ENCODE assay signal across 11 cellular contexts in genomic region chr10:78231930-78232329, GRCh38.
A peak's percentile ranks its signal among the peaks of the same experiment; 100 is the strongest.
DNase-seq lines count a peak whose midpoint lies in the region; ATAC-seq and TF ChIP-seq lines count a peak whose summit lies in the region.
"Had no signal": no experiment of that assay in that cellular context is flagged by ENCODE, and none has a peak within 500 bp of the region (broad histone marks: within the 10 kb centered on the region; RNA-seq: fewer than 3 reads in every experiment).

No MANE protein-coding gene starts in this region.

- H3K9ac ChIP-seq in PC-3 (ENCODE audit: low read length) (no peak overlapping the region), fibroblast of lung (ENCODE audit: insufficient read depth, low read length) (no peak overlapping the region)

- POLR2A ChIA-PET in PC-3 (lab: Charles Lee; ENCODE audit: unreplicated experiment): interaction anchor here (0.6 kb wide), 1 partner anchor 37 kb away, joined by 3 read pairs; no protein-coding TSS in a partner anchor

- H3K4me1 ChIP-seq in PC-3 (ENCODE audit: insufficient read depth, low read length) (no peaks in the 10 kb centered on the region), fibroblast of lung (ENCODE audit: control insufficient read depth, extremely low read depth, insufficient read depth, low read length) (no peaks in the 10 kb centered on the region), suprapubic skin (no peaks in the 10 kb centered on the region)

- BruUV-seq in PC-3 (replicated peaks; lab: Mats Ljungman, UMichigan): no TSS peak

- H3K4me3 ChIP-seq in PC-3 (ENCODE audit: low read length) (no peak overlapping the region), fibroblast of lung (replicated peaks in 1 of 4; ENCODE audit: control extremely low read depth in 1 of 4, insufficient read depth in 1 of 4, low read depth in 3 of 4, low read length in 4 of 4) (no peak overlapping the region), suprapubic skin (no peak overlapping the region)

- intact Hi-C loops in PC-3 (cut with micrococcal nuclease): loop anchor here (1.0 to 5.0 kb wide), 4 partner anchors 70 to 965 kb away; no protein-coding TSS in a partner anchor
- intact Hi-C loops in activated CD4-positive, alpha-beta T cell treated with anti-CD3 and anti-CD28 coated beads, Interleukin-2, amount 10 ng/mL, durations not matched to agents 24 days and 14 days (cut with micrococcal nuclease): no loop called here

- no peaks in the 10 kb centered on the region for H4K20me1 ChIP-seq in PC-3 (ENCODE audit: low read length)
- no peaks in the 10 kb centered on the region for H4K20me1 ChIP-seq in fibroblast of lung (ENCODE audit: control insufficient read depth, extremely low read depth, insufficient read depth, low read length)

- peaks cover 67% of the 10 kb centered on the region for H3K27me3 Mint-ChIP-seq in osteocyte (ENCODE audit: unreplicated experiment)
- peaks cover 9% of the 10 kb centered on the region for H3K27me3 Mint-ChIP-seq in activated CD4-positive, alpha-beta T cell treated with anti-CD3 and anti-CD28 coated beads, Interleukin-2, amount 10 ng/mL, durations not matched to agents 24 days and 14 days

- H3K36me3 ChIP-seq in PC-3 (ENCODE audit: low read depth, low read length) (no peaks in the 10 kb centered on the region), fibroblast of lung (ENCODE audit: control insufficient read depth, insufficient read depth, low read length) (no peaks in the 10 kb centered on the region), suprapubic skin (no peaks in the 10 kb centered on the region)

- no peak for TF ChIP-seq POLR2A in suprapubic skin (IDR thresholded peaks at IDR 0.05)

- no peak for TF ChIP-seq EP300 in suprapubic skin (IDR thresholded peaks at IDR 0.05)

- 48% methylated on average over 3 of the region's 3 CpGs for WGBS in suprapubic skin

- H2AFZ ChIP-seq in PC-3 (ENCODE audit: low read length) (no peak overlapping the region), fibroblast of lung (ENCODE audit: low read length) (no peak overlapping the region)

- H3K9me2 ChIP-seq in PC-3 (replicated peaks; ENCODE audit: low read length): 0 out of 2 replicates have a peak, but pooled peaks cover under 1% of the 10 kb centered on the region

- peak; percentile 96 for TF ChIP-seq CTCF in PC-3 (conservative IDR thresholded peaks at IDR 0.05; ENCODE audit: low read depth, low read length)
- TF ChIP-seq CTCF in fibroblast of lung (conservative IDR thresholded peaks at IDR 0.05 in 1 of 2, IDR thresholded peaks at IDR 0.05 in 1 of 2; ENCODE audit: low read depth in 1 of 2, low read length in 2 of 2): peak; percentile 33 to 35
- peak; percentile 46 for TF ChIP-seq CTCF in osteocyte (IDR thresholded peaks at IDR 0.05)
- TF ChIP-seq CTCF in suprapubic skin (IDR thresholded peaks at IDR 0.05): no peak

- CTCF ChIA-PET in PC-3 (lab: Charles Lee): interaction anchor here (0.6 to 2.1 kb wide), 5 partner anchors 24 to 963 kb away, joined by 4 to 9 read pairs (median 6); no protein-coding TSS in a partner anchor

- H3K4me1 Mint-ChIP-seq in osteocyte (ENCODE audit: unreplicated experiment): no peaks in the 10 kb centered on the region
- no peaks in the 10 kb centered on the region for H3K4me1 Mint-ChIP-seq in activated CD4-positive, alpha-beta T cell treated with anti-CD3 and anti-CD28 coated beads, Interleukin-2, amount 10 ng/mL, durations not matched to agents 24 days and 14 days
- H3K4me1 Mint-ChIP-seq: central memory CD8-positive, alpha-beta T cell had no signal

- H3K27ac ChIP-seq in PC-3 (ENCODE audit: low read length): no peak overlapping the region
- no peak overlapping the region for H3K27ac ChIP-seq in fibroblast of lung (ENCODE audit: insufficient read depth, low read length)
- H3K27ac ChIP-seq in suprapubic skin: no peak overlapping the region

- DNase-seq in G401 (ENCODE audit: low spot score) (peak; percentile 50), PC-3 (peak; percentile 79), fibroblast of lung (ENCODE audit: low read depth in 2 of 2) (peak in 1 of 2 donors; percentile 38), osteocyte (ENCODE audit: extremely low spot score, unreplicated experiment) (no peak), suprapubic skin (ENCODE audit: low spot score in 2 of 2) (no peak), mesenteric fat pad (ENCODE audit: low spot score) (no peak)
- no peak for DNase-seq in activated CD4-positive, alpha-beta T cell treated with anti-CD3 and anti-CD28 coated beads for 4 hours
- no peak for DNase-seq in activated CD4-positive, alpha-beta T cell treated with anti-CD3 and anti-CD28 coated beads, Interleukin-2, amount 10 ng/mL, durations not matched to agents 24 days and 14 days
- DNase-seq: activated CD8-positive, alpha-beta memory T cell treated with anti-CD3 and anti-CD28 coated beads, Interleukin-2, amount 50 U/mL, for 48 hours; DMS79 had no signal

- H3K9me3 ChIP-seq in PC-3 (ENCODE audit: low read length): no peaks in the 10 kb centered on the region
- no peaks in the 10 kb centered on the region for H3K9me3 ChIP-seq in fibroblast of lung (ENCODE audit: control insufficient read depth, insufficient read depth, low read depth, low read length)
- H3K9me3 ChIP-seq in suprapubic skin: no peaks in the 10 kb centered on the region

- no peak overlapping the region for H3K4me2 ChIP-seq in PC-3 (ENCODE audit: low read length)
- H3K4me2 ChIP-seq in fibroblast of lung (ENCODE audit: extremely low read depth, insufficient read depth, low read length): no peak overlapping the region

- no peaks in the 10 kb centered on the region for H3F3A ChIP-seq in PC-3 (ENCODE audit: low read length, unreplicated experiment)

- no peak overlapping the region for H3K4me3 Mint-ChIP-seq in osteocyte (ENCODE audit: unreplicated experiment)
- no peak overlapping the region for H3K4me3 Mint-ChIP-seq in activated CD4-positive, alpha-beta T cell treated with anti-CD3 and anti-CD28 coated beads, Interleukin-2, amount 10 ng/mL, durations not matched to agents 24 days and 14 days
- H3K4me3 Mint-ChIP-seq: central memory CD8-positive, alpha-beta T cell had no signal

- peak; percentile 71 for ATAC-seq in PC-3

- no peak overlapping the region for H3K27ac Mint-ChIP-seq in osteocyte (ENCODE audit: unreplicated experiment)
- H3K27ac Mint-ChIP-seq in activated CD4-positive, alpha-beta T cell treated with anti-CD3 and anti-CD28 coated beads, Interleukin-2, amount 10 ng/mL, durations not matched to agents 24 days and 14 days: no peak overlapping the region

- H3K9me3 Mint-ChIP-seq in osteocyte (ENCODE audit: unreplicated experiment): peaks cover 3% of the 10 kb centered on the region
- H3K9me3 Mint-ChIP-seq in activated CD4-positive, alpha-beta T cell treated with anti-CD3 and anti-CD28 coated beads, Interleukin-2, amount 10 ng/mL, durations not matched to agents 24 days and 14 days: no peaks in the 10 kb centered on the region
- H3K9me3 Mint-ChIP-seq: central memory CD8-positive, alpha-beta T cell had no signal

- H3K27me3 ChIP-seq in PC-3 (ENCODE audit: low read length) (peaks cover 71% of the 10 kb centered on the region), fibroblast of lung (ENCODE audit: control insufficient read depth, insufficient read depth, low read length) (no peaks in the 10 kb centered on the region), suprapubic skin (no peaks in the 10 kb centered on the region)

- in situ Hi-C loops in G401 (cut with HindIII; ENCODE audit: low sequenced_read_pairs): no loop called here

- H3K36me3 Mint-ChIP-seq in osteocyte (ENCODE audit: unreplicated experiment): no peaks in the 10 kb centered on the region
- H3K36me3 Mint-ChIP-seq in activated CD4-positive, alpha-beta T cell treated with anti-CD3 and anti-CD28 coated beads, Interleukin-2, amount 10 ng/mL, durations not matched to agents 24 days and 14 days (ENCODE audit: low read depth): no peaks in the 10 kb centered on the region

- no peaks in the 10 kb centered on the region for H3K79me2 ChIP-seq in PC-3 (ENCODE audit: low read length)
- H3K79me2 ChIP-seq in fibroblast of lung (ENCODE audit: control insufficient read depth, insufficient read depth, low read length): no peaks in the 10 kb centered on the region

Comparison
In these comparisons a context has a peak if more than half of its experiments do, and no peak if none do; other contexts are left out.
1. DNase-seq: peak in G401 (single experiment) and PC-3 (single experiment); none in osteocyte (single experiment), activated CD4-positive, alpha-beta T cell treated with anti-CD3 and anti-CD28 coated beads for 4 hours (0 of 2), suprapubic skin (0 of 2), activated CD4-positive, alpha-beta T cell treated with anti-CD3 and anti-CD28 coated beads, Interleukin-2, amount 10 ng/mL, durations not matched to agents 24 days and 14 days (single experiment) and mesenteric fat pad (single experiment).
2. CTCF ChIP-seq: peak in PC-3 (single experiment), fibroblast of lung (2 of 2) and osteocyte (single experiment); none in suprapubic skin (0 of 2).